ENCODE assay signal across 16 cellular contexts in genomic region chr3:136667081-136667480, GRCh38.
DNase-seq lines count a peak whose midpoint lies in the region; ATAC-seq and TF ChIP-seq lines count a peak whose summit lies in the region.
"Had no signal": no experiment of that assay in that cellular context is flagged by ENCODE, and none has a peak within 500 bp of the region (broad histone marks: within the 10 kb centered on the region; RNA-seq: fewer than 3 reads in every experiment).

No MANE protein-coding gene starts in this region.

- H3K4me3 Mint-ChIP-seq in activated T-cell treated with anti-CD3 and anti-CD28 coated beads, Interleukin-2, amount 50 U/mL, for 4 hours: no peak overlapping the region

- H3K36me3 ChIP-seq in mucosa of descending colon (ENCODE audit: low read depth): no peaks in the 10 kb centered on the region
- no peaks in the 10 kb centered on the region for H3K36me3 ChIP-seq in lower lobe of right lung

- H3K4me3 ChIP-seq in mucosa of descending colon (no peak overlapping the region), lower lobe of right lung (no peak overlapping the region)
- H3K4me3 ChIP-seq: MG63 had no signal

- no peaks in the 10 kb centered on the region for H3K27me3 Mint-ChIP-seq in activated T-cell treated with anti-CD3 and anti-CD28 coated beads, Interleukin-2, amount 50 U/mL, for 4 hours (ENCODE audit: low read depth)

- DNase-seq in EH (ENCODE audit: low read depth) (peak; percentile 46), RPMI7951 (ENCODE audit: low read depth) (peak; percentile 36), erythroblast (lab: John Stamatoyannopoulos, UW) (peak; percentile 28 to 52), mucosa of descending colon (no peak), NCI-H446 (lab: John Stamatoyannopoulos, UW) (no peak), lower lobe of right lung (no peak)
- no peak for DNase-seq in activated T-cell treated with anti-CD3 and anti-CD28 coated beads, Interleukin-2, amount 50 U/mL, for 4 hours
- DNase-seq: AML-193, Caco-2, MG63, NCI-H1092 treated with DMSO at 0.1 percent for 48 hours, NCI-H1694 treated with DMSO at 0.1 percent for 48 hours, NCI-H748 treated with DMSO at 0.1 percent for 48 hours, SHP77 had no signal

- TF ChIP-seq CTCF in mucosa of descending colon (IDR thresholded peaks at IDR 0.05) (no peak), lower lobe of right lung (IDR thresholded peaks at IDR 0.05) (no peak)

- no peaks in the 10 kb centered on the region for H3K27me3 ChIP-seq in lower lobe of right lung (ENCODE audit: low read depth)
- H3K27me3 ChIP-seq: MG63 had no signal

- peaks cover 36% of the 10 kb centered on the region for H3K4me1 Mint-ChIP-seq in activated T-cell treated with anti-CD3 and anti-CD28 coated beads, Interleukin-2, amount 50 U/mL, for 4 hours (ENCODE audit: low read depth)

- H3K9me3 Mint-ChIP-seq in activated T-cell treated with anti-CD3 and anti-CD28 coated beads, Interleukin-2, amount 50 U/mL, for 4 hours: no peaks in the 10 kb centered on the region

- no peaks in the 10 kb centered on the region for H3K9me3 ChIP-seq in mucosa of descending colon
- H3K9me3 ChIP-seq in lower lobe of right lung: no peaks in the 10 kb centered on the region
- H3K9me3 ChIP-seq: Caco-2, MG63 had no signal

- ATAC-seq in mucosa of descending colon (peak; percentile 66), GM18868 (IDR thresholded peaks at IDR 0.05; ENCODE audit: unreplicated experiment) (no peak), lower lobe of right lung (no peak)
- no peak for ATAC-seq in activated T-cell treated with anti-CD3 and anti-CD28 coated beads, Interleukin-2, amount 50 U/mL, for 4 hours
- ATAC-seq: HCT116 had no signal

- TF ChIP-seq POLR2A in erythroblast (IDR thresholded peaks at IDR 0.05; ENCODE audit: low read length): no peak

- H3K27ac ChIP-seq in lower lobe of right lung: no peak overlapping the region

- H3K36me3 Mint-ChIP-seq in activated T-cell treated with anti-CD3 and anti-CD28 coated beads, Interleukin-2, amount 50 U/mL, for 4 hours (ENCODE audit: insufficient read depth): peaks cover 23% of the 10 kb centered on the region

- no peaks in the 10 kb centered on the region for H3K4me1 ChIP-seq in mucosa of descending colon (ENCODE audit: low read depth)
- H3K4me1 ChIP-seq in lower lobe of right lung: no peaks in the 10 kb centered on the region

- intact Hi-C loops in mucosa of descending colon (cut with DNase I, micrococcal nuclease): no loop called here
- intact Hi-C loops in lower lobe of right lung (cut with DNase I): no loop called here

Comparison
In these comparisons a context has a peak if more than half of its experiments do, and no peak if none do; other contexts are left out.
1. DNase-seq: peak in EH (single experiment), RPMI7951 (single experiment) and erythroblast (2 of 2); none in mucosa of descending colon (0 of 3), NCI-H446 (0 of 2), activated T-cell treated with anti-CD3 and anti-CD28 coated beads, Interleukin-2, amount 50 U/mL, for 4 hours (single experiment) and lower lobe of right lung (single experiment).